In the genomic region with DNA sequence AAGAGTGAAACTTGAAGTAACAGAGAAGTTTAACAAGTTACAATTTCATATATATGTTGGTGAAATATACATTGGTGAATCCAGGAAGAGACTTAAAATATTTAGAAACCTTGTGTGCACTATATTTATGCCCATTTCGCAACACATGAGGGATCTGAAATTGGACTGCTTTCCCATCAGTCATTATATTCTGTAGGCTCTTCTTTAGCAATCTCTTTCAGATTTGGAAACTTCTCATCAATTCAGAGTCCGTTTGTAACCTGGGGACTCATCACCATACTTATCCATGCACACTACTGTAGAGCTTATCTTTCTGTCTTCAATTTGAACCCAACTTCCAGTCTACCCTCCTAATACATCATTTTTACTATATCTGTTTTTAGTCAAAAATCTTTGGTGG, we compare ENCODE assay signal across 15 cellular contexts. TPM values are rescaled to one million over a fixed set of nuclear protein-coding genes. Genes with fewer than 3 reads are reported as not detected.
A peak's percentile ranks its signal among the peaks of the same experiment; 100 is the strongest.
DNase-seq lines count a peak whose midpoint lies in the region; ATAC-seq and TF ChIP-seq lines count a peak whose summit lies in the region.
"Had no signal": no experiment of that assay in that cellular context is flagged by ENCODE, and none has a peak within 500 bp of the region (broad histone marks: within the 10 kb centered on the region; RNA-seq: fewer than 3 reads in every experiment).

No MANE protein-coding gene starts in this region.

- H3K36me3 ChIP-seq in left ventricle myocardium inferior (no peaks in the 10 kb centered on the region), adipocyte (ENCODE audit: control insufficient read depth, insufficient read depth, low read length, severe bottlenecking) (no peaks in the 10 kb centered on the region), muscle layer of colon (ENCODE audit: insufficient read depth, low read length) (no peaks in the 10 kb centered on the region), vagina (no peaks in the 10 kb centered on the region), trophoblast cell (ENCODE audit: control insufficient read depth in 1 of 2, insufficient read depth in 2 of 2, low read length in 2 of 2) (no peaks in the 10 kb centered on the region)

- no peak overlapping the region for H4K8ac ChIP-seq in trophoblast cell (ENCODE audit: low read depth, low read length)

- no peak overlapping the region for H3K18ac ChIP-seq in trophoblast cell (ENCODE audit: low read length)

- no CpG with 5 or more reads among the region's 2 CpGs for WGBS in trophoblast cell (ENCODE audit: extremely low coverage, insufficient coverage, insufficient read length)

- H4K12ac ChIP-seq in trophoblast cell (ENCODE audit: low read depth, low read length): no peak overlapping the region

- no peak overlapping the region for H3K9ac ChIP-seq in adipocyte (ENCODE audit: low read length)
- peak overlapping the region; percentile 81 for H3K9ac ChIP-seq in muscle layer of colon (ENCODE audit: low read length)
- no peak overlapping the region for H3K9ac ChIP-seq in trophoblast cell (ENCODE audit: low read length)

- peaks cover 1% of the 10 kb centered on the region for H3K79me2 ChIP-seq in trophoblast cell (ENCODE audit: control insufficient read depth, insufficient read depth, low read length, poor library complexity)

- no peak overlapping the region for H3K4ac ChIP-seq in trophoblast cell (ENCODE audit: low read depth, low read length)

- H3K4me2 ChIP-seq in trophoblast cell (ENCODE audit: low read length): no peak overlapping the region

- no peaks in the 10 kb centered on the region for H3K9me3 ChIP-seq in left ventricle myocardium inferior (replicated peaks)
- H3K9me3 ChIP-seq in adipocyte (ENCODE audit: control insufficient read depth, low read length): no peaks in the 10 kb centered on the region
- no peaks in the 10 kb centered on the region for H3K9me3 ChIP-seq in muscle layer of colon (ENCODE audit: low read length)
- H3K9me3 ChIP-seq in vagina: no peaks in the 10 kb centered on the region
- no peaks in the 10 kb centered on the region for H3K9me3 ChIP-seq in trophoblast cell (ENCODE audit: insufficient read depth, low read depth, low read length)

- no peak overlapping the region for H2AK5ac ChIP-seq in trophoblast cell (ENCODE audit: low read length)

- no peak overlapping the region for H3K23ac ChIP-seq in trophoblast cell (ENCODE audit: low read length)

- H2BK120ac ChIP-seq in trophoblast cell (ENCODE audit: insufficient read depth, low read length, poor library complexity): no peak overlapping the region

- H3K4me1 ChIP-seq in left ventricle myocardium inferior (peaks cover 61% of the 10 kb centered on the region), adipocyte (ENCODE audit: control insufficient read depth, insufficient read depth, low read length) (peaks cover 32% of the 10 kb centered on the region), muscle layer of colon (ENCODE audit: insufficient read depth, low read length) (peaks cover 29% of the 10 kb centered on the region), vagina (peaks cover 16% of the 10 kb centered on the region), trophoblast cell (ENCODE audit: control insufficient read depth in 1 of 2, insufficient read depth in 2 of 2, low read length in 2 of 2) (no peaks in the 10 kb centered on the region)

- H3K27me3 ChIP-seq in left ventricle myocardium inferior (ENCODE audit: low read depth) (no peaks in the 10 kb centered on the region), adipocyte (replicated peaks; ENCODE audit: control insufficient read depth, insufficient read depth, low read length) (no peaks in the 10 kb centered on the region), muscle layer of colon (ENCODE audit: control insufficient read depth in 1 of 2, insufficient read depth in 2 of 2, low read length in 2 of 2) (no peaks in the 10 kb centered on the region), vagina (no peaks in the 10 kb centered on the region), trophoblast cell (ENCODE audit: insufficient read depth, low read length) (no peaks in the 10 kb centered on the region)

- H3K27ac ChIP-seq in left ventricle myocardium inferior (replicated peaks): peak overlapping the region; percentile 91
- peak overlapping the region; percentile 85 for H3K27ac ChIP-seq in muscle layer of colon (ENCODE audit: low read depth, low read length)
- H3K27ac ChIP-seq in vagina: no peak overlapping the region
- H3K27ac ChIP-seq in trophoblast cell (ENCODE audit: low read depth, low read length): no peak overlapping the region
- H3K27ac ChIP-seq: C4-2B had no signal

- H2AFZ ChIP-seq in trophoblast cell (ENCODE audit: insufficient read depth, low read length, poor library complexity): no peak overlapping the region

- peaks cover 4% of the 10 kb centered on the region for H3K79me1 ChIP-seq in trophoblast cell (ENCODE audit: low read length)

- H4K91ac ChIP-seq in trophoblast cell (ENCODE audit: low read depth, low read length): no peak overlapping the region

- H2BK12ac ChIP-seq in trophoblast cell (ENCODE audit: low read length): no peak overlapping the region

- no peak overlapping the region for H3K14ac ChIP-seq in trophoblast cell (ENCODE audit: low read length)

- H3K4me3 ChIP-seq in left ventricle myocardium inferior (peak overlapping the region; percentile 75), adipocyte (ENCODE audit: low read length) (peak overlapping the region; percentile 91), muscle layer of colon (ENCODE audit: low read depth in 1 of 2, low read length in 2 of 2) (peak overlapping the region; percentile 78 to 92), vagina (peak overlapping the region; percentile 60 to 67), trophoblast cell (ENCODE audit: low read depth, low read length) (no peak overlapping the region)

- no peak for TF ChIP-seq CTCF in left ventricle myocardium inferior (IDR thresholded peaks at IDR 0.05; ENCODE audit: borderline replicate concordance)
- no peak for TF ChIP-seq CTCF in vagina (IDR thresholded peaks at IDR 0.05)

- TF ChIP-seq POLR2A in vagina (IDR thresholded peaks at IDR 0.05): no peak

- no peak for DNase-seq in left ventricle myocardium inferior
- DNase-seq in left cardiac atrium: no peak
- DNase-seq in adipocyte (ENCODE audit: low read depth): peak; percentile 60
- no peak for DNase-seq in vagina (ENCODE audit: extremely low spot score in 2 of 2)
- no peak for DNase-seq in NCI-H1417 (lab: John Stamatoyannopoulos, UW)
- no peak for DNase-seq in cerebellum (ENCODE audit: low spot score)
- DNase-seq in trophoblast cell: no peak
- DNase-seq: activated B cell treated with CpG ODN at 0.5 μM for 24 hours, cerebellar nuclear complex, foreskin melanocyte, KG1, mammary epithelial cell, NCI-H2227 treated with DMSO at 0.1 percent for 48 hours had no signal

- H2BK5ac ChIP-seq in trophoblast cell (ENCODE audit: low read depth, low read length, poor library complexity): no peak overlapping the region

- ATAC-seq in left cardiac atrium: no peak

- intact Hi-C loops in left ventricle myocardium inferior (cut with micrococcal nuclease): loop anchor here (5.0 to 10.0 kb wide), 2 partner anchors 85 to 127 kb away; no protein-coding TSS in a partner anchor
- intact Hi-C loops in left cardiac atrium (cut with DNase I): loop anchor here (5.0 kb wide), 2 partner anchors 98 to 127 kb away; no protein-coding TSS in a partner anchor
- intact Hi-C loops in vagina (cut with DNase I): loop anchor here (5.0 to 10.0 kb wide), 2 partner anchors 127 to 1405 kb away; partner anchors contain the start of gene ISL1

RNA-seq across cellular contexts. Expression of gene ITGA1, which starts 2.2 kb away (rescaled TPM):
- total RNA-seq in left ventricle myocardium inferior (28.4 TPM), left cardiac atrium (10 to 100 TPM; 29.3 to 34.9 TPM), vagina (42.7 TPM), cerebellum (13.2 TPM)
- 15.9 and 16.7 TPM in 2 replicates for polyA plus RNA-seq in trophoblast cell (2013)

RNA-seq across cellular contexts. Expression of gene PELO, which starts 2.2 kb away (rescaled TPM):
- 19.7 TPM for total RNA-seq in left ventricle myocardium inferior
- total RNA-seq in left cardiac atrium: 10 to 100 TPM; 16.1 to 23.6 TPM
- total RNA-seq in vagina: 11.8 TPM
- total RNA-seq in cerebellum: 18.5 TPM
- 23.4 and 25.1 TPM in 2 replicates for polyA plus RNA-seq in trophoblast cell (2013)

Comparison
In these comparisons a context has a peak if more than half of its experiments do, and no peak if none do; other contexts are left out.
1. H3K27ac ChIP-seq: peak in left ventricle myocardium inferior (single experiment) and muscle layer of colon (single experiment); none in vagina (single experiment) and trophoblast cell (single experiment).